8 cellular contexts compared by ENCODE assay signal in genomic region chr9:110126986-110127864, GRCh38.
A peak's percentile ranks its signal among the peaks of the same experiment; 100 is the strongest.
DNase-seq lines count a peak whose midpoint lies in the region; ATAC-seq lines count a peak whose summit lies in the region.

No MANE protein-coding gene starts in this region.

- H3K27ac ChIP-seq in rectal smooth muscle tissue (ENCODE audit: low read depth, low read length): peak overlapping the region; percentile 95
- no peak overlapping the region for H3K27ac ChIP-seq in effector memory CD4-positive, alpha-beta T cell (ENCODE audit: insufficient read depth, low read length, poor library complexity, severe bottlenecking)

- H3K9ac ChIP-seq in rectal smooth muscle tissue (ENCODE audit: low read length): peak overlapping the region; percentile 1

- no peaks in the 10 kb centered on the region for H3K9me3 Mint-ChIP-seq in activated T-helper 2 cell treated with anti-CD3 and anti-CD28 coated beads, Interferon-gamma antibody, Interleukin-2, Interleukin-4, amounts not matched to agents 10 μg/mL and 5 μg/mL and 100 μg/mL, durations not matched to agents 14 hours and 24 hours and 36 hours

- no peaks in the 10 kb centered on the region for H3K27me3 ChIP-seq in rectal smooth muscle tissue (ENCODE audit: control insufficient read depth, insufficient read depth, low read length)
- H3K27me3 ChIP-seq in effector memory CD4-positive, alpha-beta T cell (replicated peaks; ENCODE audit: control insufficient read depth, insufficient read depth, low read length, poor library complexity, severe bottlenecking): no peaks in the 10 kb centered on the region

- DNase-seq in EH (ENCODE audit: low read depth): peak; percentile 93
- DNase-seq in activated T-helper 2 cell treated with anti-CD3 and anti-CD28 coated beads, Interferon-gamma antibody, Interleukin-2, Interleukin-4, amounts not matched to agents 10 μg/mL and 5 μg/mL and 100 μg/mL, durations not matched to agents 14 hours and 24 hours and 36 hours (ENCODE audit: low spot score): no peak
- peak; percentile 88 for DNase-seq in left ventricle myocardium superior
- DNase-seq in effector memory CD4-positive, alpha-beta T cell: no peak
- no peak for DNase-seq in stimulated activated CD4-positive, alpha-beta T cell treated with anti-CD3 and anti-CD28 coated beads, Interleukin-4, amount 100 ng/mL, for 1 hour
- DNase-seq in NCI-H1048 (lab: John Stamatoyannopoulos, UW): no peak

- H3K9me3 ChIP-seq in effector memory CD4-positive, alpha-beta T cell (ENCODE audit: control insufficient read depth, low read length): no peaks in the 10 kb centered on the region

- no peaks in the 10 kb centered on the region for H3K36me3 ChIP-seq in rectal smooth muscle tissue (ENCODE audit: control insufficient read depth, insufficient read depth, low read length)
- no peaks in the 10 kb centered on the region for H3K36me3 ChIP-seq in effector memory CD4-positive, alpha-beta T cell (ENCODE audit: control insufficient read depth, insufficient read depth, low read length)

- intact Hi-C loops in activated T-helper 2 cell treated with anti-CD3 and anti-CD28 coated beads, Interferon-gamma antibody, Interleukin-2, Interleukin-4, amounts not matched to agents 10 μg/mL and 5 μg/mL and 100 μg/mL, durations not matched to agents 14 hours and 24 hours and 36 hours (cut with micrococcal nuclease): no loop called here
- intact Hi-C loops in left ventricle myocardium superior (cut with micrococcal nuclease): no loop called here

- H3K27me3 Mint-ChIP-seq in activated T-helper 2 cell treated with anti-CD3 and anti-CD28 coated beads, Interferon-gamma antibody, Interleukin-2, Interleukin-4, amounts not matched to agents 10 μg/mL and 5 μg/mL and 100 μg/mL, durations not matched to agents 14 hours and 24 hours and 36 hours (ENCODE audit: low read depth): no peaks in the 10 kb centered on the region

- no peak overlapping the region for H3K4me3 Mint-ChIP-seq in activated T-helper 2 cell treated with anti-CD3 and anti-CD28 coated beads, Interferon-gamma antibody, Interleukin-2, Interleukin-4, amounts not matched to agents 10 μg/mL and 5 μg/mL and 100 μg/mL, durations not matched to agents 14 hours and 24 hours and 36 hours (ENCODE audit: low read depth)

- H3K27ac Mint-ChIP-seq in activated T-helper 2 cell treated with anti-CD3 and anti-CD28 coated beads, Interferon-gamma antibody, Interleukin-2, Interleukin-4, amounts not matched to agents 10 μg/mL and 5 μg/mL and 100 μg/mL, durations not matched to agents 14 hours and 24 hours and 36 hours: peak overlapping the region; percentile 66

- H3K4me1 ChIP-seq in rectal smooth muscle tissue (ENCODE audit: control insufficient read depth, insufficient read depth, low read length): peaks cover 45% of the 10 kb centered on the region
- H3K4me1 ChIP-seq in effector memory CD4-positive, alpha-beta T cell (ENCODE audit: control insufficient read depth, insufficient read depth, low read length, poor library complexity, severe bottlenecking): no peaks in the 10 kb centered on the region

- peaks cover 21% of the 10 kb centered on the region for H3K36me3 Mint-ChIP-seq in activated T-helper 2 cell treated with anti-CD3 and anti-CD28 coated beads, Interferon-gamma antibody, Interleukin-2, Interleukin-4, amounts not matched to agents 10 μg/mL and 5 μg/mL and 100 μg/mL, durations not matched to agents 14 hours and 24 hours and 36 hours (ENCODE audit: low read depth)

- peak; percentile 86 for ATAC-seq in left ventricle myocardium superior
- ATAC-seq in HG02763 (IDR thresholded peaks at IDR 0.05; ENCODE audit: unreplicated experiment): no peak

- peak overlapping the region; percentile 66 for H3K4me3 ChIP-seq in rectal smooth muscle tissue (ENCODE audit: low read length)
- H3K4me3 ChIP-seq in effector memory CD4-positive, alpha-beta T cell (ENCODE audit: insufficient read depth, low read depth, low read length, poor library complexity, severe bottlenecking): no peak overlapping the region

- peaks cover 68% of the 10 kb centered on the region for H3K4me1 Mint-ChIP-seq in activated T-helper 2 cell treated with anti-CD3 and anti-CD28 coated beads, Interferon-gamma antibody, Interleukin-2, Interleukin-4, amounts not matched to agents 10 μg/mL and 5 μg/mL and 100 μg/mL, durations not matched to agents 14 hours and 24 hours and 36 hours (ENCODE audit: low read depth)

Comparison
In these comparisons a context has a peak if more than half of its experiments do, and no peak if none do; other contexts are left out.
1. DNase-seq: peak in EH (single experiment) and left ventricle myocardium superior (single experiment); none in activated T-helper 2 cell treated with anti-CD3 and anti-CD28 coated beads, Interferon-gamma antibody, Interleukin-2, Interleukin-4, amounts not matched to agents 10 μg/mL and 5 μg/mL and 100 μg/mL, durations not matched to agents 14 hours and 24 hours and 36 hours (single experiment), effector memory CD4-positive, alpha-beta T cell (0 of 3), stimulated activated CD4-positive, alpha-beta T cell treated with anti-CD3 and anti-CD28 coated beads, Interleukin-4, amount 100 ng/mL, for 1 hour (single experiment) and NCI-H1048 (single experiment).